Comparison of ENCODE assay signal across 8 cellular contexts in genomic region chr18:23586249-23587196, GRCh38. TPM values are rescaled to one million over a fixed set of nuclear protein-coding genes. Genes with fewer than 3 reads are reported as not detected.
A peak's percentile ranks its signal among the peaks of the same experiment; 100 is the strongest.
DNase-seq lines count a peak whose midpoint lies in the region; ATAC-seq and TF ChIP-seq lines count a peak whose summit lies in the region.

NPC1 (minus strand) TSS chr18:23586506; CDS start chr18:23586343, 163 bp downstream.

- H2BK5ac ChIP-seq in neuronal stem cell (ENCODE audit: low read length) = peak within 1 kb of the TSS; percentile 87

- in situ Hi-C loops in HAP-1 (cut with MboI; ENCODE audit: low sequenced_read_pairs) = no loop called here

- peak within 1 kb of the TSS; percentile 81 for H2BK120ac ChIP-seq in neuronal stem cell (ENCODE audit: low read depth, low read length)

- H3K9me3 ChIP-seq in HAP-1 = no peaks in the 10 kb centered on the region
- H3K9me3 ChIP-seq in MG63 = no peaks in the 10 kb centered on the region
- H3K9me3 ChIP-seq in neuronal stem cell (replicated peaks in 1 of 2; ENCODE audit: control insufficient read depth in 2 of 2, insufficient read depth in 1 of 2, low read depth in 1 of 2, low read length in 2 of 2) = no peaks in the 10 kb centered on the region

- H3K4me3 ChIP-seq in HAP-1 (peak within 1 kb of the TSS; percentile 83), MG63 (peak within 1 kb of the TSS; percentile 74), neuronal stem cell (ENCODE audit: low read length in 2 of 2) (peak within 1 kb of the TSS; percentile 77 to 90)

- peak within 1 kb of the TSS; percentile 98 for H2AFZ ChIP-seq in neuronal stem cell (ENCODE audit: low read length)

- H3K4ac ChIP-seq in neuronal stem cell (ENCODE audit: low read length) = peak within 1 kb of the TSS; percentile 89

- peak; percentile 95 for TF ChIP-seq CTCF in foreskin keratinocyte (conservative IDR thresholded peaks at IDR 0.05)
- TF ChIP-seq CTCF in subcutaneous adipose tissue (IDR thresholded peaks at IDR 0.05; ENCODE audit: low read depth) = no peak

- H3K27me3 ChIP-seq in HAP-1 (ENCODE audit: low read depth) = peaks cover 5% of the 10 kb centered on the region
- no peaks in the 10 kb centered on the region for H3K27me3 ChIP-seq in MG63
- H3K27me3 ChIP-seq in foreskin keratinocyte = no peaks in the 10 kb centered on the region
- H3K27me3 ChIP-seq in neuronal stem cell (ENCODE audit: control insufficient read depth in 3 of 3, insufficient read depth in 3 of 3, low read depth in 1 of 3, low read length in 3 of 3) = peaks cover 0 to 2% (median 0%) of the 10 kb centered on the region in 3 experiments

- peak within 1 kb of the TSS; percentile 99 for H3K18ac ChIP-seq in neuronal stem cell (ENCODE audit: low read length)

- H3K36me3 ChIP-seq in HAP-1 (replicated peaks) (no peaks in the 10 kb centered on the region), MG63 (no peaks in the 10 kb centered on the region; the same call in 1 of the 2 replicates), neuronal stem cell (replicated peaks in 1 of 2; ENCODE audit: control insufficient read depth in 2 of 2, insufficient read depth in 2 of 2, low read length in 2 of 2) (peaks cover 0 to 2% of the 10 kb centered on the region in 2 donors)

- H3K27ac ChIP-seq in foreskin keratinocyte (peak within 1 kb of the TSS; percentile 97), neuronal stem cell (replicated peaks; ENCODE audit: low read length) (peak within 1 kb of the TSS; percentile 99)

- H3K23ac ChIP-seq in neuronal stem cell (ENCODE audit: low read depth, low read length, poor library complexity) = peak within 1 kb of the TSS; percentile 99

- peaks cover 31% of the 10 kb centered on the region for H3K4me1 ChIP-seq in HAP-1
- peaks cover 10% of the 10 kb centered on the region for H3K4me1 ChIP-seq in foreskin keratinocyte
- peaks cover 0 to 8% of the 10 kb centered on the region in 2 donors for H3K4me1 ChIP-seq in neuronal stem cell (ENCODE audit: control insufficient read depth in 2 of 2, insufficient read depth in 1 of 2, low read depth in 1 of 2, low read length in 2 of 2)

- H4K91ac ChIP-seq in neuronal stem cell (ENCODE audit: low read depth, low read length, poor library complexity) = peak within 1 kb of the TSS; percentile 24

- peak within 1 kb of the TSS; percentile 92 for H3K4me2 ChIP-seq in neuronal stem cell (ENCODE audit: insufficient read depth, low read length, poor library complexity, severe bottlenecking)

- peak within 1 kb of the TSS; percentile 91 for H3K14ac ChIP-seq in neuronal stem cell (ENCODE audit: low read length)

- WGBS in neuronal stem cell (ENCODE audit: extremely low coverage in 2 of 2, insufficient read length in 2 of 2, insufficient replicate concordance in 1 of 2), 2 donors = no CpG with 5 or more reads among the region's 95 CpGs

- DNase-seq in GF-D8 (lab: John Stamatoyannopoulos, UW) = peak; percentile 87
- peak; percentile 90 to 94 for DNase-seq in HAP-1 (ENCODE audit: low spot score in 2 of 2)
- peak; percentile 92 for DNase-seq in MG63
- DNase-seq in SIG-M5 treated with dmso at 0.1 percent for 504 hours (lab: John Stamatoyannopoulos, UW; ENCODE audit: unreplicated experiment) = peak; percentile 88
- peak; percentile 85 for DNase-seq in activated gamma-delta T cell treated with anti-CD3 and anti-CD28 coated beads, Interleukin-2, amount 50 U/mL, for 16 hours (ENCODE audit: low read depth)
- DNase-seq in foreskin keratinocyte = peak; percentile 94 to 98
- peak; percentile 90 for DNase-seq in neuronal stem cell (ENCODE audit: low spot score)

- ATAC-seq in foreskin keratinocyte = peak; percentile 91

- peak within 1 kb of the TSS; percentile 83 for H2BK15ac ChIP-seq in neuronal stem cell (ENCODE audit: low read length)

- peaks cover 5% of the 10 kb centered on the region for H3K79me1 ChIP-seq in neuronal stem cell (ENCODE audit: low read depth, low read length)

- H3K9ac ChIP-seq in neuronal stem cell (ENCODE audit: low read depth, low read length, poor library complexity) = peak within 1 kb of the TSS; percentile 95

- no peak within 1 kb of the TSS for H4K8ac ChIP-seq in neuronal stem cell (ENCODE audit: low read depth, low read length)

- peak within 1 kb of the TSS; percentile 79 for H2AK5ac ChIP-seq in neuronal stem cell (ENCODE audit: low read depth, low read length)

- peak within 1 kb of the TSS; percentile 67 for H2BK12ac ChIP-seq in neuronal stem cell (ENCODE audit: low read length)

RNA-seq across cellular contexts. Expression of gene NPC1, which starts in this region (rescaled TPM):
- 8.5 and 11.1 TPM in 2 replicates for total RNA-seq in MG63 (2014; rRNA removed; shearing (Covaris generic); ENCODE audit: low replicate concordance)
- total RNA-seq in foreskin keratinocyte (60.8 and 69.9 TPM in 2 replicates), subcutaneous adipose tissue (10 to 100 TPM; 48.0 to 81.8 (median 58.8) TPM)
- 24.3 and 25.8 TPM in 2 replicates for polyA plus RNA-seq in foreskin keratinocyte
- 21.0 TPM for polyA plus RNA-seq in neuronal stem cell (2013, experiment 1 of 2)
- 21.8 TPM for polyA plus RNA-seq in neuronal stem cell (2013, experiment 2 of 2)

Comparison
In these comparisons a context has a peak if more than half of its experiments do, and no peak if none do; other contexts are left out.
1. Peak in every context shown above with its lines: DNase-seq, ATAC-seq, H3K4me3 ChIP-seq and H3K27ac ChIP-seq.